Comparison of ENCODE assay signal across 8 cellular contexts in genomic region chr12:84910549-84911241, GRCh38. TPM values are rescaled to one million over a fixed set of nuclear protein-coding genes. Genes with fewer than 3 reads are reported as not detected.
DNase-seq lines count a peak whose midpoint lies in the region; ATAC-seq and TF ChIP-seq lines count a peak whose summit lies in the region.

No MANE protein-coding gene starts in this region.

- DNase-seq in AG04450 (ENCODE audit: low read depth, low spot score) (no peak), astrocyte of the hippocampus (ENCODE audit: low read depth, low spot score) (peak; percentile 27), left lung (no peak), left colon (no peak), natural killer cell (no peak)

- no peak overlapping the region for H3K27ac ChIP-seq in AG04450 (ENCODE audit: low read depth, low read length)
- H3K27ac ChIP-seq in KMS-11, result peak overlapping the region; percentile 86; the same call in 1 of the 2 replicates
- no peak overlapping the region for H3K27ac ChIP-seq in left lung

- no peaks in the 10 kb centered on the region for H3K79me2 ChIP-seq in KMS-11 (ENCODE audit: insufficient read depth, low read depth)

- peak; percentile 17 for ATAC-seq in left lung
- no peak for ATAC-seq in left colon
- no peak for ATAC-seq in natural killer cell
- ATAC-seq in HG03039 (IDR thresholded peaks at IDR 0.05; ENCODE audit: unreplicated experiment), result no peak
- ATAC-seq in HG02588 (IDR thresholded peaks at IDR 0.05; ENCODE audit: unreplicated experiment), result no peak

- no peaks in the 10 kb centered on the region for H4K20me1 ChIP-seq in KMS-11 (ENCODE audit: insufficient read depth)

- H3K36me3 ChIP-seq in KMS-11 (ENCODE audit: insufficient read depth), result no peaks in the 10 kb centered on the region
- no peaks in the 10 kb centered on the region for H3K36me3 ChIP-seq in left lung

- no peak overlapping the region for H3K27ac Mint-ChIP-seq in natural killer cell

- no peaks in the 10 kb centered on the region for H3K4me1 Mint-ChIP-seq in natural killer cell

- H2AFZ ChIP-seq in KMS-11 (ENCODE audit: low read depth), result peak overlapping the region; percentile 86; the same call in 1 of the 2 replicates

- H3K9ac ChIP-seq in KMS-11, result peak overlapping the region; percentile 91; the same call in 1 of the 2 replicates

- H3K4me2 ChIP-seq in KMS-11, result peak overlapping the region; percentile 68

- CTCF ChIA-PET in AG04450 (lab: Charles Lee), result interaction anchor here (0.7 to 3.6 kb wide), 7 partner anchors 12 to 146 kb away, joined by 3 to 23 read pairs (median 3); no protein-coding TSS in a partner anchor

- intact Hi-C loops in left lung (cut with DNase I) (no loop called here), left colon (cut with DNase I, micrococcal nuclease) (no loop called here), natural killer cell (cut with micrococcal nuclease) (no loop called here)

- POLR2A ChIA-PET in AG04450 (lab: Yijun Ruan, JAX), result interaction anchor here (0.7 kb wide), 1 partner anchor 556 kb away, joined by 3 read pairs; no protein-coding TSS in a partner anchor

- no peak overlapping the region for H3K4me3 Mint-ChIP-seq in natural killer cell

- H3K27me3 ChIP-seq in AG04450 (ENCODE audit: control insufficient read depth, insufficient read depth, low read length), result peaks cover 15% of the 10 kb centered on the region
- no peaks in the 10 kb centered on the region for H3K27me3 ChIP-seq in KMS-11 (ENCODE audit: insufficient read depth, low read depth)
- peaks cover 44 to 59% of the 10 kb centered on the region in 2 donors for H3K27me3 ChIP-seq in left lung

- H3K27me3 Mint-ChIP-seq in natural killer cell (ENCODE audit: low read depth in 2 of 2), result peaks cover 17 to 21% of the 10 kb centered on the region in 2 donors

- H3K9me3 ChIP-seq in AG04450 (ENCODE audit: control insufficient read depth, insufficient read depth, low read length) (no peaks in the 10 kb centered on the region; the same call in 1 of the 2 replicates), left lung (no peaks in the 10 kb centered on the region)

- H3K9me3 Mint-ChIP-seq in natural killer cell, result no peaks in the 10 kb centered on the region

- peaks cover 8% of the 10 kb centered on the region for H3K36me3 Mint-ChIP-seq in natural killer cell

- peaks cover 18% of the 10 kb centered on the region for H3K4me1 ChIP-seq in KMS-11 (ENCODE audit: low read depth, poor library complexity, severe bottlenecking)
- peaks cover 0 to 14% of the 10 kb centered on the region in 2 donors for H3K4me1 ChIP-seq in left lung

- H3K4me3 ChIP-seq in AG04450 (ENCODE audit: low read depth, low read length) (peak overlapping the region; percentile 58), KMS-11 (IDR thresholded peaks at IDR 0.05; ENCODE audit: insufficient read depth, low read depth, low read length) (no peak overlapping the region), left lung (peak overlapping the region in 1 of 2 donors; percentile 42)

- TF ChIP-seq CTCF in AG04450 (IDR thresholded peaks at IDR 0.05; ENCODE audit: low read depth, low read length), result no peak
- TF ChIP-seq CTCF in KMS-11 (conservative IDR thresholded peaks at IDR 0.05; ENCODE audit: low read depth, low read length), result no peak
- TF ChIP-seq CTCF in left lung (IDR thresholded peaks at IDR 0.05), result no peak
- TF ChIP-seq CTCF in natural killer cell (IDR thresholded peaks at IDR 0.05), result no peak

RNA-seq across cellular contexts. Expression of gene SLC6A15, which starts 1.9 kb away (rescaled TPM):
- polyA plus RNA-seq in AG04450 (2011; rRNA removed), result 1.4 and 2.0 TPM in 2 replicates
- 1.5 and 2.4 TPM in 2 replicates for polyA minus RNA-seq in AG04450 (2011; rRNA and poly(A)+ RNA removed)
- total RNA-seq in left lung (under 1 TPM in 1 of 2 donors, not detected in 1; 0.21 TPM), left colon (under 1 TPM; 0.45 to 0.58 TPM), natural killer cell (not detected)
